ENCODE assay signal across 1 cellular context in the genomic region with DNA sequence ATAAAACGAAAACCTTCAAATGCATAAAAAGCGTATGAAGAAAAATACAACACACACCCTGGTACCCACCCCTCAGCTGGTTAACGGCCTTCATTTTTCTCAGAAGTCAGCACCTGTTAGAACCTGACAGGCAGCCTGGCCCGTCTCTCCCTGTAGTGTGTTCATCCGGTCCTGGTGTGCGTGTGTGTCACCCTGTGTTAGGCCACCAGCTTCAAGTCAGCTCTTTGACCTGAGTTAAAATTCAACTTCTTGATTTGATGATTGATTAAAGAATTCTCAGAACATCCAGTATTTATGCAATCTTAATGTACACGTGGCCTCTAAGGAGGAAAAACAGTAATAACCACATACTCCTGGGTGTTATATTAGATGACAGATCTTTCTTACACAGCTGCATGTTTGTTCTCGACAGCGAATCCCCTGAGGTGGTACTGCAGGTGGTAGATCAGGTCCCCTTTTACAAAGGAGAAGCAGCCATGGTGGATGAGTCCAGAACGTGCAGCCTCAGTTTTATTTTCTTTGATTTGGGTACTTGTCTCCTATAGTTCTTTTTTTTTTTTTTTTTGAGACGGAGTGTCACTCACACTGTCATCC.
TF ChIP-seq lines count a peak whose summit lies in the region.

No MANE protein-coding gene starts in this region.

TF ChIP-seq in HEK293, 187 proteins besides CTCF, POLR2A, EP300 and RAD21:
- TF ChIP-seq, protein P1, sequence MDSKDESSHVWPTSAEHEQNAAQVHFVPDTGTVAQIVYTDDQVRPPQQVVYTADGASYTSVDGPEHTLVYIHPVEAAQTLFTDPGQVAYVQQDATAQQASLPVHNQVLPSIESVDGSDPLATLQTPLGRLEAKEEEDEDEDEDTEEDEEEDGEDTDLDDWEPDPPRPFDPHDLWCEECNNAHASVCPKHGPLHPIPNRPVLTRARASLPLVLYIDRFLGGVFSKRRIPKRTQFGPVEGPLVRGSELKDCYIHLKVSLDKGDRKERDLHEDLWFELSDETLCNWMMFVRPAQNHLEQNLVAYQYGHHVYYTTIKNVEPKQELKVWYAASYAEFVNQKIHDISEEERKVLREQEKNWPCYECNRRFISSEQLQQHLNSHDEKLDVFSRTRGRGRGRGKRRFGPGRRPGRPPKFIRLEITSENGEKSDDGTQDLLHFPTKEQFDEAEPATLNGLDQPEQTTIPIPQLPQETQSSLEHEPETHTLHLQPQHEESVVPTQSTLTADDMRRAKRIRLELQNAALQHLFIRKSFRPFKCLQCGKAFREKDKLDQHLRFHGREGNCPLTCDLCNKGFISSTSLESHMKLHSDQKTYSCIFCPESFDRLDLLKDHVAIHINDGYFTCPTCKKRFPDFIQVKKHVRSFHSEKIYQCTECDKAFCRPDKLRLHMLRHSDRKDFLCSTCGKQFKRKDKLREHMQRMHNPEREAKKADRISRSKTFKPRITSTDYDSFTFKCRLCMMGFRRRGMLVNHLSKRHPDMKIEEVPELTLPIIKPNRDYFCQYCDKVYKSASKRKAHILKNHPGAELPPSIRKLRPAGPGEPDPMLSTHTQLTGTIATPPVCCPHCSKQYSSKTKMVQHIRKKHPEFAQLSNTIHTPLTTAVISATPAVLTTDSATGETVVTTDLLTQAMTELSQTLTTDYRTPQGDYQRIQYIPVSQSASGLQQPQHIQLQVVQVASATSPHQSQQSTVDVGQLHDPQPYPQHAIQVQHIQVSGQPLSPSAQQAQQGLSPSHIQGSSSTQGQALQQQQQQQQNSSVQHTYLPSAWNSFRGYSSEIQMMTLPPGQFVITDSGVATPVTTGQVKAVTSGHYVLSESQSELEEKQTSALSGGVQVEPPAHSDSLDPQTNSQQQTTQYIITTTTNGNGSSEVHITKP (tag by site-specific recombination; IDR thresholded peaks at IDR 0.05) = 0 out of 2 replicates have a peak, but pooled peaks have one; percentile 40
- TF ChIP-seq WT1 (tag by site-specific recombination; IDR thresholded peaks at IDR 0.05) = no peak
